ENCODE assay signal across 1 cellular context in genomic region chr1:160207751-160208150, GRCh38.
TF ChIP-seq lines count a peak whose summit lies in the region.

No MANE protein-coding gene starts in this region.

TF ChIP-seq in WTC11, 78 proteins besides CTCF, POLR2A, EP300 and RAD21:
- TF ChIP-seq ZNF532 (CRISPR knock-in tag; IDR thresholded peaks at IDR 0.05; ENCODE audit: borderline replicate concordance) = no peak
- no peak for TF ChIP-seq SOX15 (CRISPR knock-in tag; IDR thresholded peaks at IDR 0.05)
- no peak for TF ChIP-seq HMGXB4 (CRISPR knock-in tag; IDR thresholded peaks at IDR 0.05)
- TF ChIP-seq, protein P1, sequence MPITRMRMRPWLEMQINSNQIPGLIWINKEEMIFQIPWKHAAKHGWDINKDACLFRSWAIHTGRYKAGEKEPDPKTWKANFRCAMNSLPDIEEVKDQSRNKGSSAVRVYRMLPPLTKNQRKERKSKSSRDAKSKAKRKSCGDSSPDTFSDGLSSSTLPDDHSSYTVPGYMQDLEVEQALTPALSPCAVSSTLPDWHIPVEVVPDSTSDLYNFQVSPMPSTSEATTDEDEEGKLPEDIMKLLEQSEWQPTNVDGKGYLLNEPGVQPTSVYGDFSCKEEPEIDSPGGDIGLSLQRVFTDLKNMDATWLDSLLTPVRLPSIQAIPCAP (CRISPR knock-in tag; IDR thresholded peaks at IDR 0.05) = no peak
- TF ChIP-seq IRF2 (CRISPR knock-in tag; IDR thresholded peaks at IDR 0.05; ENCODE audit: borderline replicate concordance, low read depth) = no peak
- TF ChIP-seq NFE2L1 (CRISPR knock-in tag; IDR thresholded peaks at IDR 0.05) = no peak
- TF ChIP-seq, protein P2, sequence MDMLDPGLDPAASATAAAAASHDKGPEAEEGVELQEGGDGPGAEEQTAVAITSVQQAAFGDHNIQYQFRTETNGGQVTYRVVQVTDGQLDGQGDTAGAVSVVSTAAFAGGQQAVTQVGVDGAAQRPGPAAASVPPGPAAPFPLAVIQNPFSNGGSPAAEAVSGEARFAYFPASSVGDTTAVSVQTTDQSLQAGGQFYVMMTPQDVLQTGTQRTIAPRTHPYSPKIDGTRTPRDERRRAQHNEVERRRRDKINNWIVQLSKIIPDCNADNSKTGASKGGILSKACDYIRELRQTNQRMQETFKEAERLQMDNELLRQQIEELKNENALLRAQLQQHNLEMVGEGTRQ (CRISPR knock-in tag; IDR thresholded peaks at IDR 0.05) = no peak
- TF ChIP-seq E2F4 (CRISPR knock-in tag; IDR thresholded peaks at IDR 0.05; ENCODE audit: borderline replicate concordance, low read depth) = no peak
- TF ChIP-seq ZNF263 (CRISPR knock-in tag; IDR thresholded peaks at IDR 0.05; ENCODE audit: low read depth) = no peak
- TF ChIP-seq NFYB (CRISPR knock-in tag; conservative IDR thresholded peaks at IDR 0.05; ENCODE audit: low read depth) = no peak
- TF ChIP-seq NR2C2 (CRISPR knock-in tag; IDR thresholded peaks at IDR 0.05) = no peak
- TF ChIP-seq ZNF138 (CRISPR knock-in tag; conservative IDR thresholded peaks at IDR 0.05) = no peak
- TF ChIP-seq EMX1 (CRISPR knock-in tag; IDR thresholded peaks at IDR 0.05) = no peak
- no peak for TF ChIP-seq ESRRA (CRISPR knock-in tag; IDR thresholded peaks at IDR 0.05; ENCODE audit: borderline replicate concordance)
- TF ChIP-seq ZNF416 (CRISPR knock-in tag; IDR thresholded peaks at IDR 0.05) = no peak
- TF ChIP-seq, protein P3, sequence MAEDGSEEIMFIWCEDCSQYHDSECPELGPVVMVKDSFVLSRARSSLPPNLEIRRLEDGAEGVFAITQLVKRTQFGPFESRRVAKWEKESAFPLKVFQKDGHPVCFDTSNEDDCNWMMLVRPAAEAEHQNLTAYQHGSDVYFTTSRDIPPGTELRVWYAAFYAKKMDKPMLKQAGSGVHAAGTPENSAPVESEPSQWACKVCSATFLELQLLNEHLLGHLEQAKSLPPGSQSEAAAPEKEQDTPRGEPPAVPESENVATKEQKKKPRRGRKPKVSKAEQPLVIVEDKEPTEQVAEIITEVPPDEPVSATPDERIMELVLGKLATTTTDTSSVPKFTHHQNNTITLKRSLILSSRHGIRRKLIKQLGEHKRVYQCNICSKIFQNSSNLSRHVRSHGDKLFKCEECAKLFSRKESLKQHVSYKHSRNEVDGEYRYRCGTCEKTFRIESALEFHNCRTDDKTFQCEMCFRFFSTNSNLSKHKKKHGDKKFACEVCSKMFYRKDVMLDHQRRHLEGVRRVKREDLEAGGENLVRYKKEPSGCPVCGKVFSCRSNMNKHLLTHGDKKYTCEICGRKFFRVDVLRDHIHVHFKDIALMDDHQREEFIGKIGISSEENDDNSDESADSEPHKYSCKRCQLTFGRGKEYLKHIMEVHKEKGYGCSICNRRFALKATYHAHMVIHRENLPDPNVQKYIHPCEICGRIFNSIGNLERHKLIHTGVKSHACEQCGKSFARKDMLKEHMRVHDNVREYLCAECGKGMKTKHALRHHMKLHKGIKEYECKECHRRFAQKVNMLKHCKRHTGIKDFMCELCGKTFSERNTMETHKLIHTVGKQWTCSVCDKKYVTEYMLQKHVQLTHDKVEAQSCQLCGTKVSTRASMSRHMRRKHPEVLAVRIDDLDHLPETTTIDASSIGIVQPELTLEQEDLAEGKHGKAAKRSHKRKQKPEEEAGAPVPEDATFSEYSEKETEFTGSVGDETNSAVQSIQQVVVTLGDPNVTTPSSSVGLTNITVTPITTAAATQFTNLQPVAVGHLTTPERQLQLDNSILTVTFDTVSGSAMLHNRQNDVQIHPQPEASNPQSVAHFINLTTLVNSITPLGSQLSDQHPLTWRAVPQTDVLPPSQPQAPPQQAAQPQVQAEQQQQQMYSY (CRISPR knock-in tag; IDR thresholded peaks at IDR 0.05) = no peak
